In genomic region chr11:83725718-83726117, GRCh38 we compare ENCODE assay signal across 10 cellular contexts.
DNase-seq lines count a peak whose midpoint lies in the region; ATAC-seq lines count a peak whose summit lies in the region.
"Had no signal": no experiment of that assay in that cellular context is flagged by ENCODE, and none has a peak within 500 bp of the region (broad histone marks: within the 10 kb centered on the region; RNA-seq: fewer than 3 reads in every experiment).

No MANE protein-coding gene starts in this region.

- peaks cover 20% of the 10 kb centered on the region for H3K4me1 Mint-ChIP-seq in stimulated activated memory B cell treated with anti-CD40 and anti-IgM and Interleukin-4, amounts not matched to agents 10 μg/mL and 1 μg/mL and 100 μg/mL, for 72 hours
- H3K4me1 Mint-ChIP-seq in T-cell, result peaks cover 0 to 14% (median 6%) of the 10 kb centered on the region in 3 donors
- H3K4me1 Mint-ChIP-seq: natural killer cell had no signal

- no peaks in the 10 kb centered on the region for H3K36me3 Mint-ChIP-seq in stimulated activated memory B cell treated with anti-CD40 and anti-IgM and Interleukin-4, amounts not matched to agents 10 μg/mL and 1 μg/mL and 100 μg/mL, for 72 hours
- no peaks in the 10 kb centered on the region for H3K36me3 Mint-ChIP-seq in T-cell
- H3K36me3 Mint-ChIP-seq: natural killer cell had no signal

- no peak overlapping the region for H3K27ac Mint-ChIP-seq in stimulated activated memory B cell treated with anti-CD40 and anti-IgM and Interleukin-4, amounts not matched to agents 10 μg/mL and 1 μg/mL and 100 μg/mL, for 72 hours
- no peak overlapping the region for H3K27ac Mint-ChIP-seq in T-cell
- H3K27ac Mint-ChIP-seq: natural killer cell had no signal

- no peaks in the 10 kb centered on the region for H3K27me3 Mint-ChIP-seq in stimulated activated memory B cell treated with anti-CD40 and anti-IgM and Interleukin-4, amounts not matched to agents 10 μg/mL and 1 μg/mL and 100 μg/mL, for 72 hours
- H3K27me3 Mint-ChIP-seq in T-cell, result peaks cover 4 to 6% of the 10 kb centered on the region in 2 donors

- no peaks in the 10 kb centered on the region for H3K36me3 ChIP-seq in endocrine pancreas (ENCODE audit: control insufficient read depth, insufficient read depth, low read length)
- H3K36me3 ChIP-seq: spleen had no signal

- H3K4me3 ChIP-seq in endocrine pancreas (ENCODE audit: control insufficient read depth, insufficient read depth, low read length), result peak overlapping the region; percentile 92

- ATAC-seq in GM18519 (IDR thresholded peaks at IDR 0.05; ENCODE audit: low FRiP score, unreplicated experiment) (peak; percentile 36), HG03342 (IDR thresholded peaks at IDR 0.05; ENCODE audit: unreplicated experiment) (peak; percentile 64), T-cell (replicated peaks in 1 of 4) (no peak), GM19395 (IDR thresholded peaks at IDR 0.05; ENCODE audit: unreplicated experiment) (no peak)
- peak; percentile 61 for ATAC-seq in stimulated activated memory B cell treated with anti-CD40 and anti-IgM and Interleukin-4, amounts not matched to agents 10 μg/mL and 1 μg/mL and 100 μg/mL, for 72 hours
- ATAC-seq: natural killer cell had no signal

- H3K9me3 ChIP-seq in endocrine pancreas (ENCODE audit: control insufficient read depth, low read length), result no peaks in the 10 kb centered on the region
- H3K9me3 ChIP-seq: spleen had no signal

- peaks cover 11% of the 10 kb centered on the region for H3K4me1 ChIP-seq in endocrine pancreas (ENCODE audit: control insufficient read depth, insufficient read depth, low read length)

- CTCF ChIA-PET in T-cell (lab: Charles Lee), result no interaction called here

- H3K27me3 ChIP-seq in endocrine pancreas (ENCODE audit: control insufficient read depth, insufficient read depth, low read length), result no peaks in the 10 kb centered on the region
- H3K27me3 ChIP-seq: spleen had no signal

- POLR2A ChIA-PET in T-cell (lab: Charles Lee), result no interaction called here

- no peak for DNase-seq in occipital lobe (lab: John Stamatoyannopoulos, UW)
- no peak for DNase-seq in stimulated activated CD4-positive, alpha-beta T cell treated with anti-CD3 and anti-CD28 coated beads, Interleukin-2, amount 100 ng/mL, for 24 hours
- DNase-seq in T-cell, result no peak
- DNase-seq: natural killer cell, spleen had no signal

- H3K9me3 Mint-ChIP-seq in stimulated activated memory B cell treated with anti-CD40 and anti-IgM and Interleukin-4, amounts not matched to agents 10 μg/mL and 1 μg/mL and 100 μg/mL, for 72 hours, result no peaks in the 10 kb centered on the region
- no peaks in the 10 kb centered on the region for H3K9me3 Mint-ChIP-seq in T-cell
- H3K9me3 Mint-ChIP-seq: natural killer cell had no signal

- peak overlapping the region; percentile 70 for H3K9ac ChIP-seq in endocrine pancreas (ENCODE audit: control insufficient read depth, insufficient read depth, low read length)

- H3K4me3 Mint-ChIP-seq in stimulated activated memory B cell treated with anti-CD40 and anti-IgM and Interleukin-4, amounts not matched to agents 10 μg/mL and 1 μg/mL and 100 μg/mL, for 72 hours, result peak overlapping the region; percentile 61
- H3K4me3 Mint-ChIP-seq in T-cell, result no peak overlapping the region
- H3K4me3 Mint-ChIP-seq: natural killer cell had no signal

Comparison
In these comparisons a context has a peak if more than half of its experiments do, and no peak if none do; other contexts are left out.
1. ATAC-seq: peak in GM18519 (single experiment), HG03342 (single experiment) and stimulated activated memory B cell treated with anti-CD40 and anti-IgM and Interleukin-4, amounts not matched to agents 10 μg/mL and 1 μg/mL and 100 μg/mL, for 72 hours (single experiment); none in T-cell (0 of 4) and GM19395 (single experiment).